Comparison of ENCODE assay signal across 8 cellular contexts in genomic region chr2:88200881-88201810, GRCh38. TPM values are rescaled to one million over a fixed set of nuclear protein-coding genes. Genes with fewer than 3 reads are reported as not detected.
DNase-seq lines count a peak whose midpoint lies in the region; ATAC-seq, FAIRE-seq and TF ChIP-seq lines count a peak whose summit lies in the region.
"Not testable (repeated sequence)": the region's sequence is repeated elsewhere in the genome, so short reads cannot be mapped to it uniquely, and the experiment has no call there.
"Had no signal": no experiment of that assay in that cellular context is flagged by ENCODE, and none has a peak within 500 bp of the region (broad histone marks: within the 10 kb centered on the region; RNA-seq: fewer than 3 reads in every experiment).

No MANE protein-coding gene starts in this region.

- TF ChIP-seq CTCF in HEK293 (tag by site-specific recombination; IDR thresholded peaks at IDR 0.05); K562 (IDR thresholded peaks at IDR 0.05 in 2 of 3, conservative IDR thresholded peaks at IDR 0.05 in 1 of 3; ENCODE audit: insufficient read depth in 2 of 3, low read depth in 1 of 3, low read length in 3 of 3); H1 (IDR thresholded peaks at IDR 0.05; ENCODE audit: control extremely low read depth in 1 of 3, insufficient read depth in 1 of 3, low read depth in 1 of 3, low read length in 3 of 3); neural progenitor cell (IDR thresholded peaks at IDR 0.05): not testable (repeated sequence)

- not testable (repeated sequence) for H3K23me2 ChIP-seq in H1 (ENCODE audit: low read depth, low read length)

- not testable (repeated sequence) for TF ChIP-seq EP300 in K562 (IDR thresholded peaks at IDR 0.05; ENCODE audit: low read length); H1 (IDR thresholded peaks at IDR 0.05; ENCODE audit: borderline replicate concordance in 1 of 2, low read depth in 2 of 2, low read length in 2 of 2)

- DNase-seq in NCI-H69 (lab: John Stamatoyannopoulos, UW): peak; percentile 17
- DNase-seq in K562 (ENCODE audit: extremely low read depth in 1 of 4, low spot score in 3 of 4); H1 (ENCODE audit: low read depth in 1 of 2, low spot score in 2 of 2): not testable (repeated sequence)
- peak; percentile 46 for DNase-seq in left kidney (ENCODE audit: low read depth, low spot score)
- DNase-seq in neural progenitor cell (ENCODE audit: low spot score): peak; percentile 21

- peaks cover 24 to 36% (median 31%) of the 10 kb centered on the region in 11 experiments for H3K27me3 ChIP-seq in BLaER1 treated with 17β-estradiol and CSF1 and Interleukin-3, amounts not matched to agents 10 nM and 100 nM
- H3K27me3 ChIP-seq in K562 (ENCODE audit: control insufficient read depth in 2 of 2, insufficient read depth in 2 of 2, low read length in 2 of 2) (peaks cover 19 to 37% of the 10 kb centered on the region in 2 experiments), H1 (replicated peaks in 1 of 4; ENCODE audit: control insufficient read depth in 3 of 4, extremely low read depth in 1 of 4, insufficient read depth in 3 of 4, low read length in 3 of 4) (peaks cover 1 to 12% (median 8%) of the 10 kb centered on the region in 4 experiments), neural progenitor cell (peaks cover 17% of the 10 kb centered on the region)

- H2BK20ac ChIP-seq in H1 (ENCODE audit: low read length): 0 out of 2 replicates have a peak overlapping the region, but pooled peaks have one; percentile 13

- in situ Hi-C loops in K562 (cut with MboI): not testable (repeated sequence)

- not testable (repeated sequence) for H3K9me3 Mint-ChIP-seq in neural progenitor cell

- not testable (repeated sequence) for H4K5ac ChIP-seq in H1 (ENCODE audit: insufficient read length, low read depth, low read length)

- H3K23ac ChIP-seq in H1 (ENCODE audit: insufficient read length): not testable (repeated sequence)

- BruUV-seq in K562 (replicated peaks; lab: Mats Ljungman, UMichigan): not testable (repeated sequence)

- H3K4me2 ChIP-seq in BLaER1 treated with 17β-estradiol and CSF1 and Interleukin-3, amounts not matched to agents 10 nM and 100 nM: peak overlapping the region in 6 of 11 experiments; percentile 39 to 75 (median 58); a peak in 6 of 22 replicates
- not testable (repeated sequence) for H3K4me2 ChIP-seq in K562 (ENCODE audit: insufficient read depth, low read length)
- H3K4me2 ChIP-seq in H1 (ENCODE audit: insufficient read depth in 1 of 2, low read depth in 2 of 2, low read length in 2 of 2) (peak overlapping the region; percentile 52 to 58), neural progenitor cell (peak overlapping the region; percentile 63)

- not testable (repeated sequence) for H4K91ac ChIP-seq in H1 (replicated peaks; ENCODE audit: insufficient read length, low read length)

- H3K27me3 Mint-ChIP-seq in neural progenitor cell (ENCODE audit: insufficient read depth, low read depth): not testable (repeated sequence)

- H2AFZ ChIP-seq in K562 (ENCODE audit: low read depth, low read length): not testable (repeated sequence)
- H2AFZ ChIP-seq in H1 (ENCODE audit: low read length) (peak overlapping the region; percentile 74; the same call in 1 of the 2 replicates), neural progenitor cell (replicated peaks) (peak overlapping the region; percentile 70)

- not testable (repeated sequence) for H3K36me3 Mint-ChIP-seq in neural progenitor cell

- TF ChIP-seq RAD21 in K562 (CRISPR knock-in tag; conservative IDR thresholded peaks at IDR 0.05 in 1 of 2, IDR thresholded peaks at IDR 0.05 in 1 of 2); H1 (IDR thresholded peaks at IDR 0.05 in 1 of 2, conservative IDR thresholded peaks at IDR 0.05 in 1 of 2; ENCODE audit: low read depth in 2 of 2, low read length in 2 of 2): not testable (repeated sequence)

- H2BK12ac ChIP-seq in H1 (ENCODE audit: low read depth, low read length): not testable (repeated sequence)

- not testable (repeated sequence) for H3F3A ChIP-seq in neural progenitor cell (ENCODE audit: low read depth)

- not testable (repeated sequence) for H3K9ac ChIP-seq in BLaER1 treated with 17β-estradiol and CSF1 and Interleukin-3, amounts not matched to agents 10 nM and 100 nM; K562 (ENCODE audit: insufficient read depth in 1 of 2, low read depth in 2 of 2, low read length in 2 of 2); H1 (replicated peaks in 1 of 4; ENCODE audit: extremely low read depth in 1 of 4, low read depth in 3 of 4, low read length in 3 of 4); neural progenitor cell

- H2AK5ac ChIP-seq in H1 (ENCODE audit: low read depth, low read length): not testable (repeated sequence)

- H3K9me3 ChIP-seq in BLaER1 treated with 17β-estradiol and CSF1 and Interleukin-3, amounts not matched to agents 10 nM and 100 nM (replicated peaks in 1 of 11); HEK293 (ENCODE audit: control insufficient read depth, insufficient read depth, low read depth, low read length); K562 (replicated peaks; ENCODE audit: control insufficient read depth, insufficient read depth, low read depth, low read length); H1 (ENCODE audit: insufficient read depth in 2 of 2, low read depth in 1 of 2, low read length in 1 of 2); neural progenitor cell (ENCODE audit: low read depth): not testable (repeated sequence)

- 1% methylated on average over 6 of the region's 6 CpGs for WGBS in K562 (ENCODE audit: insufficient coverage, low coverage, missing lambda C conversion rate)
- WGBS in H1 (ENCODE audit: extremely low coverage in 1 of 2, insufficient coverage in 1 of 2, insufficient read length in 1 of 2, insufficient replicate concordance in 2 of 2, low coverage in 1 of 2, low lambda C conversion rate in 2 of 2, missing lambda C conversion rate in 1 of 2), 2 experiments: 0 to 23% methylated on average over 1 to 6 of the region's 6 CpGs

- not testable (repeated sequence) for H3K56ac ChIP-seq in H1 (replicated peaks; ENCODE audit: insufficient read length, low read depth, low read length)

- not testable (repeated sequence) for ATAC-seq in K562

- intact Hi-C loops in K562 (cut with micrococcal nuclease): not testable (repeated sequence)

- H3K4me3 Mint-ChIP-seq in neural progenitor cell: peak overlapping the region; percentile 48

- H2BK120ac ChIP-seq in H1 (replicated peaks; ENCODE audit: low read depth, low read length): not testable (repeated sequence)

- not testable (repeated sequence) for H3K4me3 ChIP-seq in BLaER1 treated with 17β-estradiol and CSF1 and Interleukin-3, amounts not matched to agents 10 nM and 100 nM; HEK293 (ENCODE audit: low read depth, low read length); K562
- peak overlapping the region in 1 of 4 experiments; percentile 37; a peak in 3 of 8 replicates for H3K4me3 ChIP-seq in H1 (ENCODE audit: extremely low read depth in 1 of 4, insufficient read depth in 2 of 4, low read depth in 3 of 4, low read length in 4 of 4)
- peak overlapping the region; percentile 12 for H3K4me3 ChIP-seq in neural progenitor cell

- H3K27ac Mint-ChIP-seq in neural progenitor cell: not testable (repeated sequence)

- H3K4me1 ChIP-seq in BLaER1 treated with 17β-estradiol and CSF1 and Interleukin-3, amounts not matched to agents 10 nM and 100 nM: peaks cover 8 to 17% (median 10%) of the 10 kb centered on the region in 10 experiments; a peak in 16 of 20 replicates
- not testable (repeated sequence) for H3K4me1 ChIP-seq in HEK293 (ENCODE audit: control insufficient read depth, insufficient read depth, low read length); K562 (replicated peaks in 1 of 2; ENCODE audit: control insufficient read depth in 2 of 2, insufficient read depth in 2 of 2, low read length in 2 of 2)
- H3K4me1 ChIP-seq in H1 (replicated peaks in 1 of 4; ENCODE audit: control insufficient read depth in 3 of 4, insufficient read depth in 4 of 4, low read length in 3 of 4): peaks cover 3 to 16% (median 8%) of the 10 kb centered on the region in 4 experiments; a peak in 6 of 7 replicates
- peaks cover 16% of the 10 kb centered on the region for H3K4me1 ChIP-seq in neural progenitor cell

- not testable (repeated sequence) for H3K14ac ChIP-seq in H1 (ENCODE audit: insufficient read length)

- H3K36me3 ChIP-seq in BLaER1 treated with 17β-estradiol and CSF1 and Interleukin-3, amounts not matched to agents 10 nM and 100 nM; HEK293 (ENCODE audit: control insufficient read depth in 2 of 2, insufficient read depth in 1 of 2, low read length in 2 of 2); K562 (ENCODE audit: control insufficient read depth, insufficient read depth, low read length); H1 (ENCODE audit: control insufficient read depth in 2 of 4, insufficient read depth in 4 of 4, low read length in 3 of 4); neural progenitor cell: not testable (repeated sequence)

- CTCF ChIA-PET in HEK293 (lab: Yijun Ruan, JAX): interaction anchor here (0.8 to 7.0 kb wide), 6 partner anchors 9 to 254 kb away, joined by 4 to 37 read pairs (median 6); no protein-coding TSS in a partner anchor
- CTCF ChIA-PET in K562 (lab: Yijun Ruan, JAX; ENCODE audit: low intra/inter-chr PET ratio): not testable (repeated sequence)
- CTCF ChIA-PET in H1 (lab: Charles Lee; ENCODE audit: partially characterized antibody): interaction anchor here (0.6 to 5.0 kb wide), 7 partner anchors 10 to 202 kb away, joined by 3 to 39 read pairs (median 4); no protein-coding TSS in a partner anchor

- H2BK15ac ChIP-seq in H1 (ENCODE audit: low read length): not testable (repeated sequence)

- H3K79me2 ChIP-seq in K562 (ENCODE audit: control insufficient read depth, insufficient read depth, low read length); H1 (ENCODE audit: control insufficient read depth in 1 of 2, insufficient read depth in 2 of 2, low read length in 2 of 2); neural progenitor cell (ENCODE audit: low read depth): not testable (repeated sequence)

- H4K8ac ChIP-seq in H1 (ENCODE audit: extremely low read depth, insufficient read depth, low read length): not testable (repeated sequence)

- H3K9me1 ChIP-seq in K562 (ENCODE audit: control insufficient read depth, insufficient read depth, low read length): not testable (repeated sequence)

- not testable (repeated sequence) for TF ChIP-seq POLR2A in K562 (conservative IDR thresholded peaks at IDR 0.05); H1 (IDR thresholded peaks at IDR 0.05; ENCODE audit: control extremely low read depth in 1 of 2, low read depth in 2 of 2, low read length in 2 of 2)

- not testable (repeated sequence) for H2BK5ac ChIP-seq in H1 (ENCODE audit: low read depth, low read length)

- H3K4ac ChIP-seq in H1 (replicated peaks; ENCODE audit: insufficient read length, low read depth, low read length): not testable (repeated sequence)

- H3K79me1 ChIP-seq in H1 (ENCODE audit: low read depth, low read length): not testable (repeated sequence)

- H4K20me1 ChIP-seq in BLaER1 treated with 17β-estradiol and CSF1 and Interleukin-3, amounts not matched to agents 10 nM and 100 nM; K562 (replicated peaks; ENCODE audit: control insufficient read depth, insufficient read depth, low read length); H1 (replicated peaks in 1 of 2; ENCODE audit: control insufficient read depth in 1 of 2, insufficient read depth in 2 of 2, low read length in 2 of 2); neural progenitor cell (ENCODE audit: low read depth): not testable (repeated sequence)

- H3K18ac ChIP-seq in H1 (ENCODE audit: extremely low read depth, low read length): peak overlapping the region; percentile 44

- not testable (repeated sequence) for FAIRE-seq in K562 (lab: Jason Lieb, UNC); H1 (lab: Jason Lieb, UNC)

- POLR2A ChIA-PET in HEK293 (lab: Yijun Ruan, JAX): not testable (repeated sequence)
- POLR2A ChIA-PET in K562 (lab: Yijun Ruan, JAX): interaction anchor here (0.8 kb wide), 1 partner anchor 9 kb away, joined by 3 read pairs; no protein-coding TSS in a partner anchor
- POLR2A ChIA-PET in H1 (lab: Charles Lee; ENCODE audit: partially characterized antibody): interaction anchor here (0.7 to 1.6 kb wide), 4 partner anchors 10 to 217 kb away, joined by 3 to 4 read pairs (median 3); no protein-coding TSS in a partner anchor

- not testable (repeated sequence) for H3K27ac ChIP-seq in BLaER1 treated with 17β-estradiol and CSF1 and Interleukin-3, amounts not matched to agents 10 nM and 100 nM; HEK293 (ENCODE audit: extremely low read depth, low read depth, low read length); K562 (ENCODE audit: extremely low read depth, low read depth, low read length); H1 (ENCODE audit: low read depth, low read length); neural progenitor cell

- peaks cover 21% of the 10 kb centered on the region for H3K4me1 Mint-ChIP-seq in neural progenitor cell

RNA-seq across cellular contexts. Expression of gene THNSL2, which starts 31.0 kb away (rescaled TPM):
- total RNA-seq in K562 (2011; cell fraction: chromatin; rRNA removed; ENCODE audit: low replicate concordance): not detected in 2 replicates
- not detected in 2 replicates for total RNA-seq in K562 (2011; cell fraction: nucleolus; rRNA removed)
- not detected in 2 replicates for total RNA-seq in K562 (2011; cell fraction: nucleoplasm; rRNA removed)
- total RNA-seq in K562 (2014; rRNA removed): not detected in 2 replicates
- not detected in 2 replicates for total RNA-seq in K562 (2014; rRNA removed; fragmentation: Illumina TruSeq; extraction: Trizol)
- total RNA-seq in K562 (2015; rRNA removed; fragmentation: Illumina TruSeq; extraction: Trizol): not detected in 2 replicates
- 0.54 TPM in 1 of 2 replicates, not detected in the other for total RNA-seq in K562 (2021)
- not detected in 2 replicates for polyA plus RNA-seq in K562 (2011; rRNA removed)
- not detected in 2 replicates for polyA plus RNA-seq in K562 (2011; cell fraction: cytosol; rRNA removed)
- not detected in 2 replicates for polyA plus RNA-seq in K562 (2011; cell fraction: nucleus; rRNA removed)
- not detected in 2 replicates for polyA plus RNA-seq in K562 (2012)
- polyA plus RNA-seq in K562 (2014; fragmentation: Illumina TruSeq; extraction: Trizol): not detected in 2 replicates
- polyA plus RNA-seq in K562 (2014; fragmentation: Nextera tagmentation; extraction: Ambion mirVana): not detected
- polyA plus RNA-seq in K562 (2014; rRNA removed): not detected in 2 replicates
- polyA minus RNA-seq in K562 (2011; rRNA and poly(A)+ RNA removed): not detected in 2 replicates
- not detected in 2 replicates for polyA minus RNA-seq in K562 (2011; cell fraction: cytosol; rRNA and poly(A)+ RNA removed)
- polyA minus RNA-seq in K562 (2011; cell fraction: nucleus; rRNA and poly(A)+ RNA removed): not detected in 2 replicates
- total RNA-seq in H1 (2021; fragmentation: NEBNext Ultra II Directional; extraction: Animal tissue kit (Norgen Biotek cat#: 25700)): 4.6 TPM in 2 replicates
- polyA plus RNA-seq in H1 (2011; rRNA removed): 7.0 and 8.0 TPM in 2 replicates
- 9.4 TPM for polyA plus RNA-seq in H1 (2011; cell fraction: cytosol; rRNA removed)
- polyA plus RNA-seq in H1 (2011; cell fraction: nucleus; rRNA removed): 16.0 TPM
- 5.5 to 9.6 TPM (median 7.8 TPM) in 4 replicates for polyA plus RNA-seq in H1 (2012, experiment 1 of 2)
- 5.1 TPM for polyA plus RNA-seq in H1 (2012, experiment 2 of 2)
- polyA plus RNA-seq in H1 (2013, experiment 1 of 2): 3.4 TPM
- 3.7 TPM for polyA plus RNA-seq in H1 (2013, experiment 2 of 2)
- 6.5 and 10.5 TPM in 2 replicates for polyA minus RNA-seq in H1 (2011; rRNA and poly(A)+ RNA removed)
- polyA minus RNA-seq in H1 (2011; cell fraction: cytosol; rRNA and poly(A)+ RNA removed): 3.9 TPM
- polyA minus RNA-seq in H1 (2011; cell fraction: nucleus; rRNA and poly(A)+ RNA removed): 10.5 TPM
- total RNA-seq in neural progenitor cell (ENCODE audit: low replicate concordance): 1.5 and 4.7 TPM in 2 replicates
- total RNA-seq: G401 had no signal
